Comparison of ENCODE assay signal across 8 cellular contexts in genomic region chr11:95231126-95231880, GRCh38. TPM values are rescaled to one million over a fixed set of nuclear protein-coding genes. Genes with fewer than 3 reads are reported as not detected.
DNase-seq lines count a peak whose midpoint lies in the region; ATAC-seq and TF ChIP-seq lines count a peak whose summit lies in the region.

A gene with protein sequence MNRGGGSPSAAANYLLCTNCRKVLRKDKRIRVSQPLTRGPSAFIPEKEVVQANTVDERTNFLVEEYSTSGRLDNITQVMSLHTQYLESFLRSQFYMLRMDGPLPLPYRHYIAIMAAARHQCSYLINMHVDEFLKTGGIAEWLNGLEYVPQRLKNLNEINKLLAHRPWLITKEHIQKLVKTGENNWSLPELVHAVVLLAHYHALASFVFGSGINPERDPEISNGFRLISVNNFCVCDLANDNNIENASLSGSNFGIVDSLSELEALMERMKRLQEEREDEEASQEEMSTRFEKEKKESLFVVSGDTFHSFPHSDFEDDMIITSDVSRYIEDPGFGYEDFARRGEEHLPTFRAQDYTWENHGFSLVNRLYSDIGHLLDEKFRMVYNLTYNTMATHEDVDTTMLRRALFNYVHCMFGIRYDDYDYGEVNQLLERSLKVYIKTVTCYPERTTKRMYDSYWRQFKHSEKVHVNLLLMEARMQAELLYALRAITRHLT (minus strand): TSS chr11:95231202. CDS start chr11:95230860, 342 bp downstream.

- peak within 1 kb of the TSS; percentile 54 for H2AFZ ChIP-seq in hepatocyte

- peak; percentile 97 for DNase-seq in NCI-H2029 treated with DMSO at 0.1 percent for 48 hours (lab: John Stamatoyannopoulos, UW)
- peak; percentile 90 for DNase-seq in T1000 (lab: John Stamatoyannopoulos, UW)
- DNase-seq in astrocyte of the cerebellum (ENCODE audit: low read depth), result peak; percentile 99
- DNase-seq in hepatocyte (ENCODE audit: low spot score), result peak; percentile 99
- DNase-seq in vagina (ENCODE audit: extremely low spot score in 2 of 2), result peak; percentile 99 to 100

- H3K9me3 ChIP-seq in hepatocyte (ENCODE audit: low read depth), result no peaks in the 10 kb centered on the region
- no peaks in the 10 kb centered on the region for H3K9me3 ChIP-seq in vagina

- peaks cover 29% of the 10 kb centered on the region for H4K20me1 ChIP-seq in hepatocyte (ENCODE audit: insufficient read depth, poor library complexity, severe bottlenecking)

- H3K27me3 ChIP-seq in hepatocyte (no peaks in the 10 kb centered on the region), rectal smooth muscle tissue (ENCODE audit: control insufficient read depth, insufficient read depth, low read length) (no peaks in the 10 kb centered on the region), vagina (no peaks in the 10 kb centered on the region)

- peak; percentile 51 to 84 for TF ChIP-seq POLR2A in vagina (IDR thresholded peaks at IDR 0.05)

- H3K79me2 ChIP-seq in hepatocyte, result peaks cover 45% of the 10 kb centered on the region

- H3K27ac ChIP-seq in hepatocyte, result peak within 1 kb of the TSS; percentile 97
- peak within 1 kb of the TSS; percentile 79 for H3K27ac ChIP-seq in rectal smooth muscle tissue (ENCODE audit: low read depth, low read length)
- H3K27ac ChIP-seq in vagina, result peak within 1 kb of the TSS; percentile 99

- peaks cover 15% of the 10 kb centered on the region for H3K4me1 ChIP-seq in hepatocyte (ENCODE audit: insufficient read depth)
- H3K4me1 ChIP-seq in rectal smooth muscle tissue (ENCODE audit: control insufficient read depth, insufficient read depth, low read length), result peaks cover 9% of the 10 kb centered on the region
- peaks cover 21% of the 10 kb centered on the region for H3K4me1 ChIP-seq in vagina

- TF ChIP-seq CTCF in astrocyte of the cerebellum (IDR thresholded peaks at IDR 0.05; ENCODE audit: low read depth, low read length, missing control alignments) (peak; percentile 13), hepatocyte (IDR thresholded peaks at IDR 0.05; ENCODE audit: poor library complexity) (peak; percentile 43), vagina (IDR thresholded peaks at IDR 0.05) (no peak)

- intact Hi-C loops in vagina (cut with DNase I), result no loop called here

- WGBS in hepatocyte (ENCODE audit: low lambda C conversion rate, missing lambda C conversion rate), result 4% methylated on average over 23 of the region's 40 CpGs

- peak within 1 kb of the TSS; percentile 77 for H3K9ac ChIP-seq in rectal smooth muscle tissue (ENCODE audit: low read length)

- peak; percentile 89 for ATAC-seq in GM18508 (IDR thresholded peaks at IDR 0.05; ENCODE audit: insufficient read depth, unreplicated experiment)
- ATAC-seq in HG02981 (IDR thresholded peaks at IDR 0.05; ENCODE audit: unreplicated experiment), result peak; percentile 94

- peak within 1 kb of the TSS; percentile 78 for H3K4me2 ChIP-seq in hepatocyte

- in situ Hi-C loops in astrocyte of the cerebellum (cut with HindIII; ENCODE audit: low sequenced_read_pairs), result no loop called here

- H3K9me2 ChIP-seq in hepatocyte (replicated peaks; ENCODE audit: insufficient read depth), result no peaks in the 10 kb centered on the region

- H3K4me3 ChIP-seq in astrocyte of the cerebellum (ENCODE audit: low read depth, low read length) (peak within 1 kb of the TSS; percentile 88), hepatocyte (peak within 1 kb of the TSS; percentile 41), rectal smooth muscle tissue (ENCODE audit: low read length) (peak within 1 kb of the TSS; percentile 74), vagina (peak within 1 kb of the TSS; percentile 70 to 91)

- H3K36me3 ChIP-seq in hepatocyte (replicated peaks; ENCODE audit: insufficient read depth, low read depth) (no peaks in the 10 kb centered on the region), rectal smooth muscle tissue (ENCODE audit: control insufficient read depth, insufficient read depth, low read length) (no peaks in the 10 kb centered on the region), vagina (no peaks in the 10 kb centered on the region)

RNA-seq across cellular contexts. Expression of the gene that starts here (rescaled TPM):
- total RNA-seq in hepatocyte (106 and 107 TPM in 2 replicates), vagina (28.2 TPM)
- polyA plus RNA-seq in hepatocyte, result 8.1 and 8.9 TPM in 2 replicates

Comparison
In these comparisons a context has a peak if more than half of its experiments do, and no peak if none do; other contexts are left out.
1. Peak in every context shown above with its lines: DNase-seq, ATAC-seq, H3K4me3 ChIP-seq and H3K27ac ChIP-seq.
2. CTCF ChIP-seq: peak in astrocyte of the cerebellum (single experiment) and hepatocyte (single experiment); none in vagina (0 of 3).